ENCODE assay signal across 16 cellular contexts in genomic region chr9:128529191-128529590, GRCh38.
"Had no signal": no experiment of that assay in that cellular context is flagged by ENCODE, and none has a peak within 500 bp of the region (broad histone marks: within the 10 kb centered on the region; RNA-seq: fewer than 3 reads in every experiment).

No MANE protein-coding gene starts in this region.

- H3K27ac Mint-ChIP-seq: activated CD4-positive, alpha-beta memory T cell treated with anti-CD3 and anti-CD28 coated beads for 36 hours; activated T-cell treated with anti-CD3 and anti-CD28 coated beads, Interleukin-2, amount 50 U/mL, for 72 hours; stimulated activated memory B cell treated with anti-CD40 and anti-IgM and Interleukin-4, amounts not matched to agents 10 μg/mL and 1 μg/mL and 100 μg/mL, for 72 hours; T-cell had no signal

- H3K9ac ChIP-seq: SK-N-SH had no signal

- H3K4me1 Mint-ChIP-seq: stimulated activated memory B cell treated with anti-CD40 and anti-IgM and Interleukin-4, amounts not matched to agents 10 μg/mL and 1 μg/mL and 100 μg/mL, for 72 hours; T-cell had no signal

- H3K27me3 Mint-ChIP-seq: activated CD4-positive, alpha-beta memory T cell treated with anti-CD3 and anti-CD28 coated beads for 36 hours; stimulated activated memory B cell treated with anti-CD40 and anti-IgM and Interleukin-4, amounts not matched to agents 10 μg/mL and 1 μg/mL and 100 μg/mL, for 72 hours; T-cell had no signal

- H3K4me2 ChIP-seq: SK-N-SH had no signal

- H3K4me3 ChIP-seq: ascending aorta, breast epithelium, lower lobe of right lung, ovary, tibial artery, vagina had no signal

- DNase-seq: activated CD4-positive, alpha-beta memory T cell treated with anti-CD3 and anti-CD28 coated beads for 36 hours; activated gamma-delta T cell treated with Interleukin-2 at 50 U/mL for 16 hours; activated T-cell treated with anti-CD3 and anti-CD28 coated beads, Interleukin-2, amount 50 U/mL, for 72 hours; hypothalamus; lower lobe of right lung; midbrain; ovary; SK-N-SH; T-cell; T-helper 9 cell; tibial artery had no signal

- H3K27me3 ChIP-seq: ascending aorta, breast epithelium, ovary, tibial artery, vagina had no signal

- ATAC-seq: activated CD4-positive, CD25-positive, alpha-beta regulatory T cell treated with anti-CD3 and anti-CD28 coated beads, Interleukin-2, amount 50 U/mL, for 24 hours; activated T-cell treated with anti-CD3 and anti-CD28 coated beads, Interleukin-2, amount 50 U/mL, for 72 hours; lower lobe of right lung; stimulated activated memory B cell treated with anti-CD40 and anti-IgM and Interleukin-4, amounts not matched to agents 10 μg/mL and 1 μg/mL and 100 μg/mL, for 72 hours; T-cell had no signal

- H3K9me3 ChIP-seq: ascending aorta, breast epithelium, lower lobe of right lung, ovary, SK-N-SH, tibial artery, vagina had no signal

- H3K9me3 Mint-ChIP-seq: activated CD4-positive, alpha-beta memory T cell treated with anti-CD3 and anti-CD28 coated beads for 36 hours; activated T-cell treated with anti-CD3 and anti-CD28 coated beads, Interleukin-2, amount 50 U/mL, for 72 hours; stimulated activated memory B cell treated with anti-CD40 and anti-IgM and Interleukin-4, amounts not matched to agents 10 μg/mL and 1 μg/mL and 100 μg/mL, for 72 hours; T-cell had no signal

- H3K27ac ChIP-seq: ascending aorta, breast epithelium, lower lobe of right lung, ovary, tibial artery, vagina had no signal

- H3K36me3 ChIP-seq: breast epithelium, ovary had no signal

- H3K4me3 Mint-ChIP-seq: activated CD4-positive, alpha-beta memory T cell treated with anti-CD3 and anti-CD28 coated beads for 36 hours; activated T-cell treated with anti-CD3 and anti-CD28 coated beads, Interleukin-2, amount 50 U/mL, for 72 hours; stimulated activated memory B cell treated with anti-CD40 and anti-IgM and Interleukin-4, amounts not matched to agents 10 μg/mL and 1 μg/mL and 100 μg/mL, for 72 hours; T-cell had no signal

- H3K4me1 ChIP-seq: ascending aorta, breast epithelium, lower lobe of right lung, tibial artery had no signal
